ENCODE assay signal across 1 cellular context in genomic region chr19:45821570-45821969, GRCh38.
TF ChIP-seq lines count a peak whose summit lies in the region.

No MANE protein-coding gene starts in this region.

TF ChIP-seq in GM12878, 131 proteins besides CTCF, POLR2A, EP300 and RAD21:
- TF ChIP-seq RELB (IDR thresholded peaks at IDR 0.05; ENCODE audit: low read depth) (no peak), SMAD1 (IDR thresholded peaks at IDR 0.05; ENCODE audit: low read depth, partially characterized antibody) (no peak), ETV6 (conservative IDR thresholded peaks at IDR 0.05 in 1 of 2, IDR thresholded peaks at IDR 0.05 in 1 of 2; ENCODE audit: borderline replicate concordance in 1 of 2, low read depth in 1 of 2) (no peak), FOXM1 (IDR thresholded peaks at IDR 0.05; ENCODE audit: low read depth, low read length) (no peak), SMC3 (IDR thresholded peaks at IDR 0.05; ENCODE audit: borderline replicate concordance, low read length) (no peak), MEF2A (IDR thresholded peaks at IDR 0.05; ENCODE audit: insufficient read depth, low read depth, low read length) (no peak), POLR2AphosphoS2 (IDR thresholded peaks at IDR 0.05; ENCODE audit: low read depth, low read length) (no peak), IKZF2 (IDR thresholded peaks at IDR 0.05) (no peak), SRF (IDR thresholded peaks at IDR 0.05; ENCODE audit: low read depth in 2 of 2, low read length in 2 of 2) (no peak), NFYA (IDR thresholded peaks at IDR 0.05; ENCODE audit: borderline replicate concordance, low read depth, low read length) (no peak), JUND (IDR thresholded peaks at IDR 0.05; ENCODE audit: low read depth, low read length) (no peak), EGR1 (IDR thresholded peaks at IDR 0.05; ENCODE audit: borderline replicate concordance in 1 of 2, low read depth in 2 of 2, low read length in 2 of 2) (no peak), CREM (IDR thresholded peaks at IDR 0.05; ENCODE audit: low read depth) (no peak), RFX5 (IDR thresholded peaks at IDR 0.05; ENCODE audit: low read depth, low read length) (no peak), SKIL (IDR thresholded peaks at IDR 0.05; ENCODE audit: low read depth, poor library complexity, severe bottlenecking) (no peak)
- TF ChIP-seq, protein P1, sequence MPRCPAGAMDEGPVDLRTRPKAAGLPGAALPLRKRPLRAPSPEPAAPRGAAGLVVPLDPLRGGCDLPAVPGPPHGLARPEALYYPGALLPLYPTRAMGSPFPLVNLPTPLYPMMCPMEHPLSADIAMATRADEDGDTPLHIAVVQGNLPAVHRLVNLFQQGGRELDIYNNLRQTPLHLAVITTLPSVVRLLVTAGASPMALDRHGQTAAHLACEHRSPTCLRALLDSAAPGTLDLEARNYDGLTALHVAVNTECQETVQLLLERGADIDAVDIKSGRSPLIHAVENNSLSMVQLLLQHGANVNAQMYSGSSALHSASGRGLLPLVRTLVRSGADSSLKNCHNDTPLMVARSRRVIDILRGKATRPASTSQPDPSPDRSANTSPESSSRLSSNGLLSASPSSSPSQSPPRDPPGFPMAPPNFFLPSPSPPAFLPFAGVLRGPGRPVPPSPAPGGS (IDR thresholded peaks at IDR 0.05; ENCODE audit: borderline replicate concordance, insufficient read depth, low read depth, low read length, poor library complexity, severe bottlenecking) = no peak
